In genomic region chr3:141237701-141238521, GRCh38 we compare ENCODE assay signal across 10 cellular contexts. TPM values are rescaled to one million over a fixed set of nuclear protein-coding genes. Genes with fewer than 3 reads are reported as not detected.
DNase-seq lines count a peak whose midpoint lies in the region; ATAC-seq and TF ChIP-seq lines count a peak whose summit lies in the region.
"Had no signal": no experiment of that assay in that cellular context is flagged by ENCODE, and none has a peak within 500 bp of the region (broad histone marks: within the 10 kb centered on the region; RNA-seq: fewer than 3 reads in every experiment).

No MANE protein-coding gene starts in this region.

- no peaks in the 10 kb centered on the region for H3K27me3 ChIP-seq in CD4-positive, alpha-beta T cell (ENCODE audit: control insufficient read depth, insufficient read depth, low read length)
- H3K27me3 ChIP-seq in lung (ENCODE audit: control insufficient read depth, insufficient read depth): no peaks in the 10 kb centered on the region
- H3K27me3 ChIP-seq in effector memory CD4-positive, alpha-beta T cell (replicated peaks; ENCODE audit: control insufficient read depth, insufficient read depth, low read length, poor library complexity, severe bottlenecking): no peaks in the 10 kb centered on the region

- H3K4me1 Mint-ChIP-seq in CD4-positive, alpha-beta T cell (ENCODE audit: low read depth): peaks cover 97% of the 10 kb centered on the region
- H3K4me1 Mint-ChIP-seq in activated T-helper 2 cell treated with anti-CD3 and anti-CD28 coated beads, Interferon-gamma antibody, Interleukin-2, Interleukin-4, amounts not matched to agents 10 μg/mL and 5 μg/mL and 100 μg/mL, durations not matched to agents 14 hours and 24 hours and 36 hours (ENCODE audit: low read depth): peaks cover 84% of the 10 kb centered on the region

- no peak overlapping the region for H3K4me3 ChIP-seq in lung
- no peak overlapping the region for H3K4me3 ChIP-seq in effector memory CD4-positive, alpha-beta T cell (ENCODE audit: insufficient read depth, low read depth, low read length, poor library complexity, severe bottlenecking)

- WGBS in lung, 2 donors: 53 to 77% methylated on average over 14 of the region's 14 CpGs

- TF ChIP-seq CTCF in CD4-positive, alpha-beta T cell (IDR thresholded peaks at IDR 0.05): no peak
- no peak for TF ChIP-seq CTCF in lung (IDR thresholded peaks at IDR 0.05; ENCODE audit: control extremely low read depth, extremely low read depth)

- POLR2A ChIA-PET in CD4-positive, alpha-beta T cell (lab: Charles Lee): interaction anchor here (0.9 to 15.6 kb wide), 5 partner anchors 9 to 74 kb away, joined by 3 to 320 read pairs (median 5); no protein-coding TSS in a partner anchor

- H3K36me3 ChIP-seq in lung (ENCODE audit: control insufficient read depth in 2 of 2, insufficient read depth in 2 of 2, low read length in 2 of 2): no peaks in the 10 kb centered on the region
- no peaks in the 10 kb centered on the region for H3K36me3 ChIP-seq in effector memory CD4-positive, alpha-beta T cell (ENCODE audit: control insufficient read depth, insufficient read depth, low read length)

- H3K4me3 Mint-ChIP-seq in CD4-positive, alpha-beta T cell: peak overlapping the region; percentile 69
- peak overlapping the region; percentile 43 for H3K4me3 Mint-ChIP-seq in activated T-helper 2 cell treated with anti-CD3 and anti-CD28 coated beads, Interferon-gamma antibody, Interleukin-2, Interleukin-4, amounts not matched to agents 10 μg/mL and 5 μg/mL and 100 μg/mL, durations not matched to agents 14 hours and 24 hours and 36 hours (ENCODE audit: low read depth)

- intact Hi-C loops in CD4-positive, alpha-beta T cell (cut with DNase I, micrococcal nuclease): loop anchor here in 1 of 2 experiments (2.0 to 10.0 kb wide), 3 partner anchors 19 to 214 kb away; no protein-coding TSS in a partner anchor
- intact Hi-C loops in activated T-helper 2 cell treated with anti-CD3 and anti-CD28 coated beads, Interferon-gamma antibody, Interleukin-2, Interleukin-4, amounts not matched to agents 10 μg/mL and 5 μg/mL and 100 μg/mL, durations not matched to agents 14 hours and 24 hours and 36 hours (cut with micrococcal nuclease): loop anchor here (1.0 to 2.0 kb wide), 3 partner anchors 24 to 315 kb away; no protein-coding TSS in a partner anchor

- peak overlapping the region; percentile 39 for H3K27ac ChIP-seq in CD4-positive, alpha-beta T cell (ENCODE audit: low read depth, low read length)
- peak overlapping the region; percentile 74 to 95 for H3K27ac ChIP-seq in lung (ENCODE audit: low read depth in 1 of 2, low read length in 1 of 2)
- no peak overlapping the region for H3K27ac ChIP-seq in effector memory CD4-positive, alpha-beta T cell (ENCODE audit: insufficient read depth, low read length, poor library complexity, severe bottlenecking)
- H3K27ac ChIP-seq: KMS-11 had no signal

- H3K4me1 ChIP-seq in lung (ENCODE audit: control insufficient read depth in 2 of 2, insufficient read depth in 2 of 2, low read length in 2 of 2): peaks cover 13 to 20% of the 10 kb centered on the region in 2 donors
- H3K4me1 ChIP-seq in effector memory CD4-positive, alpha-beta T cell (ENCODE audit: control insufficient read depth, insufficient read depth, low read length, poor library complexity, severe bottlenecking): peaks cover 13% of the 10 kb centered on the region

- H3K9me3 Mint-ChIP-seq in CD4-positive, alpha-beta T cell: no peaks in the 10 kb centered on the region
- no peaks in the 10 kb centered on the region for H3K9me3 Mint-ChIP-seq in activated T-helper 2 cell treated with anti-CD3 and anti-CD28 coated beads, Interferon-gamma antibody, Interleukin-2, Interleukin-4, amounts not matched to agents 10 μg/mL and 5 μg/mL and 100 μg/mL, durations not matched to agents 14 hours and 24 hours and 36 hours

- H3K36me3 Mint-ChIP-seq in CD4-positive, alpha-beta T cell (ENCODE audit: low read depth): peaks cover 24% of the 10 kb centered on the region
- peaks cover 77% of the 10 kb centered on the region for H3K36me3 Mint-ChIP-seq in activated T-helper 2 cell treated with anti-CD3 and anti-CD28 coated beads, Interferon-gamma antibody, Interleukin-2, Interleukin-4, amounts not matched to agents 10 μg/mL and 5 μg/mL and 100 μg/mL, durations not matched to agents 14 hours and 24 hours and 36 hours (ENCODE audit: low read depth)

- CTCF ChIA-PET in CD4-positive, alpha-beta T cell (lab: Charles Lee): interaction anchor here (0.6 to 1.5 kb wide), 2 partner anchors 18 to 214 kb away, joined by 3 to 8 read pairs; no protein-coding TSS in a partner anchor

- H3K27me3 Mint-ChIP-seq in CD4-positive, alpha-beta T cell: no peaks in the 10 kb centered on the region
- H3K27me3 Mint-ChIP-seq in activated T-helper 2 cell treated with anti-CD3 and anti-CD28 coated beads, Interferon-gamma antibody, Interleukin-2, Interleukin-4, amounts not matched to agents 10 μg/mL and 5 μg/mL and 100 μg/mL, durations not matched to agents 14 hours and 24 hours and 36 hours (ENCODE audit: low read depth): no peaks in the 10 kb centered on the region

- H3K27ac Mint-ChIP-seq in CD4-positive, alpha-beta T cell: peak overlapping the region; percentile 91
- peak overlapping the region; percentile 82 for H3K27ac Mint-ChIP-seq in activated T-helper 2 cell treated with anti-CD3 and anti-CD28 coated beads, Interferon-gamma antibody, Interleukin-2, Interleukin-4, amounts not matched to agents 10 μg/mL and 5 μg/mL and 100 μg/mL, durations not matched to agents 14 hours and 24 hours and 36 hours

- no peak for DNase-seq in CD4-positive, alpha-beta T cell
- DNase-seq in NCI-H1105 (lab: John Stamatoyannopoulos, UW) (peak; percentile 94), lung (ENCODE audit: low spot score) (peak; percentile 81)
- DNase-seq in activated T-helper 2 cell treated with anti-CD3 and anti-CD28 coated beads, Interferon-gamma antibody, Interleukin-2, Interleukin-4, amounts not matched to agents 10 μg/mL and 5 μg/mL and 100 μg/mL, durations not matched to agents 14 hours and 24 hours and 36 hours (ENCODE audit: low spot score): no peak
- DNase-seq in effector memory CD4-positive, alpha-beta T cell: no peak
- DNase-seq: GDM1 had no signal

- peak; percentile 36 for ATAC-seq in CD4-positive, alpha-beta T cell (ENCODE audit: poor library complexity)
- peak; percentile 58 for ATAC-seq in lung (ENCODE audit: insufficient read depth, low FRiP score)
- ATAC-seq in HG03354 (IDR thresholded peaks at IDR 0.05; ENCODE audit: poor library complexity, severe bottlenecking, unreplicated experiment): no peak
- no peak for ATAC-seq in HG03439 (IDR thresholded peaks at IDR 0.05; ENCODE audit: unreplicated experiment)
- no peak for ATAC-seq in HG03442 (IDR thresholded peaks at IDR 0.05; ENCODE audit: unreplicated experiment)

- H3K9me3 ChIP-seq in CD4-positive, alpha-beta T cell (ENCODE audit: control insufficient read depth, low read length): no peaks in the 10 kb centered on the region
- H3K9me3 ChIP-seq in lung (ENCODE audit: control insufficient read depth in 2 of 2, insufficient read depth in 1 of 2, low read length in 1 of 2): no peaks in the 10 kb centered on the region
- H3K9me3 ChIP-seq in effector memory CD4-positive, alpha-beta T cell (ENCODE audit: control insufficient read depth, low read length): no peaks in the 10 kb centered on the region

RNA-seq across cellular contexts. Expression of gene PXYLP1, which starts 6.3 kb away (rescaled TPM):
- 10 to 100 TPM; 21.2 to 22.6 TPM for total RNA-seq in CD4-positive, alpha-beta T cell
- total RNA-seq in activated T-helper 2 cell treated with anti-CD3 and anti-CD28 coated beads, Interferon-gamma antibody, Interleukin-2, Interleukin-4, amounts not matched to agents 10 μg/mL and 5 μg/mL and 100 μg/mL, durations not matched to agents 14 hours and 24 hours and 36 hours: 57.2 and 66.0 TPM in 2 replicates
- 10 to 100 TPM in 1 of 2 donors, 1 to 10 TPM in 1; 8.5 to 17.8 TPM for total RNA-seq in lung
- polyA plus RNA-seq in lung: 1 to 10 TPM; 6.3 TPM

Comparison
In these comparisons a context has a peak if more than half of its experiments do, and no peak if none do; other contexts are left out.
1. ATAC-seq: peak in CD4-positive, alpha-beta T cell (single experiment) and lung (single experiment); none in HG03354 (single experiment), HG03439 (single experiment) and HG03442 (single experiment).
2. DNase-seq: peak in NCI-H1105 (single experiment) and lung (single experiment); none in CD4-positive, alpha-beta T cell (0 of 10), activated T-helper 2 cell treated with anti-CD3 and anti-CD28 coated beads, Interferon-gamma antibody, Interleukin-2, Interleukin-4, amounts not matched to agents 10 μg/mL and 5 μg/mL and 100 μg/mL, durations not matched to agents 14 hours and 24 hours and 36 hours (single experiment) and effector memory CD4-positive, alpha-beta T cell (0 of 3).